In the genomic region with DNA sequence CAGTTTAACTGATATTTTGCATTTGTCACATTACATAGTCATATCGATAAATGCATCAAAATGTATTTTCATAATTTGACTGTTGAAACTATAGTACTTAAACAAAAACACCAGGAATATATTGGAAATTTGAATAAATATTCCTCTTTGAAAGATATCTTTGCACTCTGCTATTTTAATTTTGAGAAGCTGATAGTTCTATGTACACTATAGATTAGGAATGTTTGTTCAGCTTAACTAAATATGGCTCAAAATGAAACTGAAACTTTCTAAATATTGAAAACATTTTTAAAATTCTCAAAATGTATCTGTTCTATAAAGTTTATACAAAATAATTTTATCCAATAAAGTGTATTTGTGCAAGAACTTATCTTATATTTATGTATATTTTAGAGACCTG, we compare ENCODE assay signal across 8 cellular contexts.
"Had no signal": no experiment of that assay in that cellular context is flagged by ENCODE, and none has a peak within 500 bp of the region (broad histone marks: within the 10 kb centered on the region; RNA-seq: fewer than 3 reads in every experiment).

No MANE protein-coding gene starts in this region.

- DNase-seq: H9, HFFc6 had no signal

- H3K27ac ChIP-seq: HL-60 had no signal

- H3K4me3 ChIP-seq: GM23338 had no signal

- FAIRE-seq: H1, H54, HepG2 had no signal

- ATAC-seq: GM23338, HCT116, HepG2 had no signal
